Comparison of ENCODE assay signal across 1 cellular context in the genomic region with DNA sequence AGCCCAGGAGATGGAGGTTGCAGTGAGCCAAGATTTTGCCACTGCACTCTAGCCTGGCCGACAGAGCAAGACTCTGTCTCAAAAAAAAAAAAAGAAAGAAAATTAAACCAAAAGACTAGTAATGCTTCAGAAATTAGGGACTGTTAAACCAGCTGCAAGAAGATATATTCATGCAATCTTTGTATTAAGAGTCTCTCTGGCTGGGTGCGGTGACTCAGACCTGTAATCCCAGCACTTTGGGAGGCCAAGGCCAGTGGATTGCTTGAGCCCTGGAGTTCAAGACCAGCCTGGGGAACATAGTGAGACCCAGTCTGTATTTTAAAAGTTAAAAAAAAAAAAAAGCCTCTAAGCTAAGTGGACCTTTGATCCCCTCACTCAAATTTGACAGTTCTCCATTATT.
TF ChIP-seq lines count a peak whose summit lies in the region.

No MANE protein-coding gene starts in this region.

TF ChIP-seq in HepG2, 621 proteins besides CTCF, POLR2A, EP300 and RAD21:
- TF ChIP-seq FOSL2 (CRISPR knock-in tag; IDR thresholded peaks at IDR 0.05) = 0 out of 2 replicates have a peak, but pooled peaks have one; percentile 36
- TF ChIP-seq ZNF264 (CRISPR knock-in tag; IDR thresholded peaks at IDR 0.05) = no peak
